In the genomic region with DNA sequence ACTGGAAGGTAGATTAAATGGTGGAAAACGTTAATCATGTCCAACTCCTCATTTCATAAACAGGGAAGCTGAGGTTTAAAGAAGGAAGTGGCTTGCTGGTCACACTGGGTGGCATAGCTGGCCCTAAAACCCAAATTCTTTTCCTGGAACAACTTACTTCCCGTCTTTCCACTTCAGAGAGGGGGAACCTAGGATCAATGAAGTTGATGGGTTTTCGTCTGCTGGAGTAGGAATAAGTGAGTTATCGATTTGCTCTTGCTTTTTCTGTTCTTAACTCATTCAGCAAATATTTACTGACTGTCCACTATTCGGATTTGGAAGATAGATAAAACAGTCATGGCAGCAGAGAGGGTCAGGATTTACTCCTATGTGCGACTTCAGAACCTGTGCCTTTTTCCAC, we compare ENCODE assay signal across 14 cellular contexts. TPM values are rescaled to one million over a fixed set of nuclear protein-coding genes. Genes with fewer than 3 reads are reported as not detected.
A peak's percentile ranks its signal among the peaks of the same experiment; 100 is the strongest.
DNase-seq lines count a peak whose midpoint lies in the region; ATAC-seq, FAIRE-seq and TF ChIP-seq lines count a peak whose summit lies in the region.
"Had no signal": no experiment of that assay in that cellular context is flagged by ENCODE, and none has a peak within 500 bp of the region (broad histone marks: within the 10 kb centered on the region; RNA-seq: fewer than 3 reads in every experiment).

No MANE protein-coding gene starts in this region.

- ATAC-seq in HG02642 (IDR thresholded peaks at IDR 0.05; ENCODE audit: poor library complexity, unreplicated experiment), result no peak
- ATAC-seq: activated CD4-positive, CD25-positive, alpha-beta regulatory T cell treated with anti-CD3 and anti-CD28 coated beads, Interleukin-2, amount 50 U/mL, for 24 hours; sciatic nerve had no signal

- DNase-seq in GM12891 (ENCODE audit: insufficient read length, low spot score) (no peak), UCSD-AML1 (lab: John Stamatoyannopoulos, UW; ENCODE audit: unreplicated experiment) (peak; percentile 26), pons (ENCODE audit: low spot score) (peak; percentile 53), hypothalamus (lab: John Stamatoyannopoulos, UW) (no peak)
- no peak for DNase-seq in effector CD8-positive, alpha-beta T cell (lab: John Stamatoyannopoulos, UW)
- DNase-seq: islet precursor cell; naive thymus-derived CD8-positive, alpha-beta T cell; NCI-H187 treated with DMSO at 0.1 percent for 48 hours; NCI-H774 had no signal

- no peak for FAIRE-seq in GM12891 (lab: Jason Lieb, UNC)

- no peak for TF ChIP-seq POLR2A in GM12891 (IDR thresholded peaks at IDR 0.05; ENCODE audit: low read depth, low read length)

TF ChIP-seq in GM12891, 5 proteins besides CTCF, POLR2A, EP300 and RAD21:
- TF ChIP-seq SPI1 (IDR thresholded peaks at IDR 0.05; ENCODE audit: low read depth, low read length), result peak; percentile 20; the same call in 1 of the 2 replicates
- no peak for TF ChIP-seq POU2F2 (IDR thresholded peaks at IDR 0.05; ENCODE audit: low read depth, low read length)

RNA-seq across cellular contexts. Expression of a gene that starts 1.2 kb away (rescaled TPM):
- 9.6 TPM for polyA plus RNA-seq in GM12891 (2012; ENCODE audit: low read depth, missing spikeins)

RNA-seq across cellular contexts. Expression of a gene that starts 13.6 kb away (rescaled TPM):
- polyA plus RNA-seq in GM12891 (2012; ENCODE audit: low read depth, missing spikeins), result 2.7 TPM
- polyA plus RNA-seq: IgD-negative memory B cell had no signal

RNA-seq across cellular contexts. Expression of a gene that starts 16.3 kb away (rescaled TPM):
- 0.19 TPM for polyA plus RNA-seq in GM12891 (2012; ENCODE audit: low read depth, missing spikeins)
- polyA plus RNA-seq: IgD-negative memory B cell had no signal

RNA-seq across cellular contexts. Expression of a gene that starts 46.3 kb away (rescaled TPM):
- polyA plus RNA-seq in GM12891 (2012; ENCODE audit: low read depth, missing spikeins), result 1.7 TPM
- polyA plus RNA-seq: IgD-negative memory B cell had no signal

RNA-seq across cellular contexts. Expression of a gene that starts 53.7 kb away (rescaled TPM):
- polyA plus RNA-seq in GM12891 (2012; ENCODE audit: low read depth, missing spikeins), result not detected
- polyA plus RNA-seq: CD4-positive, alpha-beta memory T cell; IgD-negative memory B cell; naive thymus-derived CD8-positive, alpha-beta T cell had no signal

Comparison
In these comparisons a context has a peak if more than half of its experiments do, and no peak if none do; other contexts are left out.
1. DNase-seq: peak in UCSD-AML1 (single experiment) and pons (single experiment); none in GM12891 (single experiment), effector CD8-positive, alpha-beta T cell (single experiment) and hypothalamus (0 of 51).